In the genomic region with DNA sequence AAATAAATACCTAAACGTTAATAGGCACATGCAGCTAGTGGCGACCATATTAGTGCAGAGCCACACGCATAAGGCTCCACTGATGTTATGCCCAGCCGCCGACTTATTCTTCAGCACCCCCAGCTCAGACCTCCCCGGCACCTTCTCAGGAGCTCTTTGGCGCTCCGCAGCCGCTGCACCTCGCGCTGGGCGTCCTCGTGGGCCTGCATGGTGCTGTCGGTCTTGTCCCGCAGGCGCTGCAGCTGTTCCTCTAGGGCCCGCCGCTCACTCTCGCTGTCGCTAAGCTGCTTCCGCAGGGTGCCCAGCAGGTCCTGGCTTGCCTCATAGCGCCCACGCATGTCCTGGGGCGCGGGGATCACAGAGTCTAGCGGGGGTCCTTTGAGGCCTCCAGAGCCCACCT, we compare ENCODE assay signal across 18 cellular contexts. TPM values are rescaled to one million over a fixed set of nuclear protein-coding genes. Genes with fewer than 3 reads are reported as not detected.
"Had no signal": no experiment of that assay in that cellular context is flagged by ENCODE, and none has a peak within 500 bp of the region (broad histone marks: within the 10 kb centered on the region; RNA-seq: fewer than 3 reads in every experiment).

No MANE protein-coding gene starts in this region.

RNA-seq across cellular contexts. Expression of a gene that starts 30.9 kb away (rescaled TPM):
- polyA plus RNA-seq: adipose tissue, cardiac muscle cell had no signal

RNA-seq across cellular contexts. Expression of a gene that starts 45.9 kb away (rescaled TPM):
- total RNA-seq: activated B cell treated with CpG ODN at 0.5 μM for 24 hours; activated CD4-positive, alpha-beta memory T cell treated with anti-CD3 and anti-CD28 coated beads for 36 hours; activated CD4-positive, alpha-beta T cell treated with anti-CD3 and anti-CD28 coated beads, Interleukin-2, amount 10 ng/mL, durations not matched to agents 24 days and 14 days; activated CD8-positive, alpha-beta memory T cell treated with anti-CD3 and anti-CD28 coated beads for 36 hours; activated CD8-positive, alpha-beta T cell treated with anti-CD3 and anti-CD28 coated beads for 36 hours; activated naive CD4-positive, alpha-beta T cell treated with anti-CD3 and anti-CD28 coated beads, Interleukin-2, amount 50 U/mL, for 72 hours; activated naive CD8-positive, alpha-beta T cell treated with anti-CD3 and anti-CD28 coated beads for 36 hours; activated T-cell treated with anti-CD3 and anti-CD28 coated beads, Interleukin-2, amount 50 U/mL, for 4 hours; activated T-cell treated with anti-CD3 and anti-CD28 coated beads, Interleukin-2, amount 50 U/mL, for 72 hours; activated T-helper 1 cell treated with anti-CD3 and anti-CD28 coated beads, Interleukin-12 subunit alpha, Interleukin-12 subunit beta, Interleukin-2, Interleukin-4 antibody, amounts not matched to agents 30 ng/mL and 10 ng/mL and 1 ng/mL, durations not matched to agents 14 hours and 24 hours and 36 hours; ascending aorta; bronchial epithelial cell; T-cell; T-helper 1 cell treated with Interleukin-12 subunit alpha and Interleukin-12 subunit beta and Interleukin-4 antibody, amounts not matched to agents 30 ng/mL and 1 ng/mL, for 36 hours; T-helper 17 cell; T-helper 2 cell treated with Interferon-gamma antibody and Interleukin-4, amounts not matched to agents 100 ng/mL and 5 ng/mL, for 36 hours had no signal
- polyA plus RNA-seq: cardiac muscle cell had no signal
